Comparison of ENCODE assay signal across 8 cellular contexts in the genomic region with DNA sequence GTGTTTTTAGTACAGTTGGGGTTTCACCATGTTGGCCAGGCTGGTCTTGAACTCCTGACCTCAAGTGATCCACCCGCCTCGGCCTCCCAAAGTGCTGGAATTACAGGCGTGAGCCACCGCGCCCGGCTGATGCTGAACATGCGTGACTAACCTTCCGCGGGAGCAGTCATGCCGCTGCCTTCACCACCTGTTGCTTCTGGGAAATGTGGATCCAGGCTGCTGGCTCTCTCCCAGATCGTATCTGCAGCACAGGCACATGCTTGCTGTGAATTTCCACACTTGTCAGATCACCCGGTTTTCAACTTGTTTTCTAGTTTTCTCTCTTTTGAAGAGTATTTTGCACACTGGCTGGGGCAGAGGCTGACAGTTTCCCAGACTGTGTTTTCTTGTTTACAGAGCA.
DNase-seq lines count a peak whose midpoint lies in the region; ATAC-seq and TF ChIP-seq lines count a peak whose summit lies in the region.
"Not testable (repeated sequence)": the region's sequence is repeated elsewhere in the genome, so short reads cannot be mapped to it uniquely, and the experiment has no call there.

No MANE protein-coding gene starts in this region.

- ATAC-seq in central memory CD8-positive, alpha-beta T cell (replicated peaks; ENCODE audit: extremely low read depth, poor library complexity, severe bottlenecking), result not testable (repeated sequence)

- 78 to 82% methylated on average over 12 of the region's 12 CpGs for WGBS in thyroid gland, 2 donors

- TF ChIP-seq CTCF in CD14-positive monocyte (IDR thresholded peaks at IDR 0.05); fibroblast of lung (conservative IDR thresholded peaks at IDR 0.05 in 1 of 2, IDR thresholded peaks at IDR 0.05 in 1 of 2; ENCODE audit: low read depth in 1 of 2, low read length in 2 of 2); osteoblast (IDR thresholded peaks at IDR 0.05; ENCODE audit: extremely low read depth, low read depth, low read length); thyroid gland (IDR thresholded peaks at IDR 0.05): not testable (repeated sequence)

- H3K79me2 ChIP-seq in fibroblast of lung (ENCODE audit: control insufficient read depth, insufficient read depth, low read length); osteoblast (ENCODE audit: insufficient read depth, low read length): not testable (repeated sequence)

- H3K4me1 Mint-ChIP-seq in CD14-positive monocyte, result peaks cover 44% of the 10 kb centered on the region
- peaks cover 41% of the 10 kb centered on the region for H3K4me1 Mint-ChIP-seq in central memory CD8-positive, alpha-beta T cell

- not testable (repeated sequence) for H3K27me3 Mint-ChIP-seq in CD14-positive monocyte (ENCODE audit: low read depth in 3 of 3); central memory CD8-positive, alpha-beta T cell

- H3K36me3 Mint-ChIP-seq in CD14-positive monocyte; central memory CD8-positive, alpha-beta T cell (ENCODE audit: insufficient read depth): not testable (repeated sequence)

- not testable (repeated sequence) for H3K36me3 ChIP-seq in SJCRH30; fibroblast of lung (ENCODE audit: control insufficient read depth, insufficient read depth, low read length); osteoblast (ENCODE audit: insufficient read depth, low read length); thyroid gland

- peak overlapping the region; percentile 83 for H3K27ac ChIP-seq in SJCRH30
- not testable (repeated sequence) for H3K27ac ChIP-seq in fibroblast of lung (ENCODE audit: insufficient read depth, low read length); osteoblast (ENCODE audit: low read depth, low read length)
- H3K27ac ChIP-seq in thyroid gland, result peak overlapping the region; percentile 11 to 93 (median 46)

- H3K27me3 ChIP-seq in SJCRH30; fibroblast of lung (ENCODE audit: control insufficient read depth, insufficient read depth, low read length); osteoblast (ENCODE audit: insufficient read depth, low read length); thyroid gland: not testable (repeated sequence)

- H3K4me2 ChIP-seq in fibroblast of lung (ENCODE audit: extremely low read depth, insufficient read depth, low read length) (peak overlapping the region; percentile 13), osteoblast (ENCODE audit: insufficient read depth, low read length) (peak overlapping the region; percentile 82)

- peak overlapping the region in 1 of 2 donors; percentile 8 for H3K4me3 Mint-ChIP-seq in CD14-positive monocyte
- peak overlapping the region; percentile 77 for H3K4me3 Mint-ChIP-seq in central memory CD8-positive, alpha-beta T cell

- H3K9me3 Mint-ChIP-seq in CD14-positive monocyte; central memory CD8-positive, alpha-beta T cell: not testable (repeated sequence)

- H3K27ac Mint-ChIP-seq in CD14-positive monocyte, result peak overlapping the region in 6 of 7 donors; percentile 46 to 81 (median 60)
- H3K27ac Mint-ChIP-seq in central memory CD8-positive, alpha-beta T cell (ENCODE audit: low read depth), result not testable (repeated sequence)

- not testable (repeated sequence) for H3K9ac ChIP-seq in fibroblast of lung (ENCODE audit: insufficient read depth, low read length)

- H4K20me1 ChIP-seq in fibroblast of lung (ENCODE audit: control insufficient read depth, extremely low read depth, insufficient read depth, low read length); osteoblast (ENCODE audit: insufficient read depth, low read length): not testable (repeated sequence)

- H2AFZ ChIP-seq in fibroblast of lung (ENCODE audit: low read length); osteoblast (ENCODE audit: low read length): not testable (repeated sequence)

- H3K4me3 ChIP-seq in SJCRH30; fibroblast of lung (replicated peaks in 1 of 4; ENCODE audit: control extremely low read depth in 1 of 4, insufficient read depth in 1 of 4, low read depth in 3 of 4, low read length in 4 of 4); osteoblast (ENCODE audit: insufficient read depth, low read length); thyroid gland (replicated peaks in 1 of 3): not testable (repeated sequence)

- not testable (repeated sequence) for H3K9me3 ChIP-seq in SJCRH30 (replicated peaks); fibroblast of lung (ENCODE audit: control insufficient read depth, insufficient read depth, low read depth, low read length); osteoblast (ENCODE audit: low read depth, low read length); thyroid gland

- peaks cover 37% of the 10 kb centered on the region for H3K4me1 ChIP-seq in SJCRH30
- H3K4me1 ChIP-seq in fibroblast of lung (ENCODE audit: control insufficient read depth, extremely low read depth, insufficient read depth, low read length), result peaks cover 11% of the 10 kb centered on the region
- H3K4me1 ChIP-seq in osteoblast (ENCODE audit: insufficient read depth, low read length), result peaks cover 31% of the 10 kb centered on the region
- peaks cover 28 to 40% of the 10 kb centered on the region in 2 donors for H3K4me1 ChIP-seq in thyroid gland

- intact Hi-C loops in CD14-positive monocyte (cut with micrococcal nuclease), result loop anchor here in 1 of 2 donors (5.0 to 10.0 kb wide), 2 partner anchors 56 to 236 kb away; no protein-coding TSS in a partner anchor
- intact Hi-C loops in thyroid gland (cut with DNase I), result not testable (repeated sequence)

- not testable (repeated sequence) for TF ChIP-seq POLR2A in thyroid gland (IDR thresholded peaks at IDR 0.05)

- not testable (repeated sequence) for DNase-seq in CD14-positive monocyte (ENCODE audit: low spot score); central memory CD8-positive, alpha-beta T cell (ENCODE audit: low spot score in 2 of 2); osteoblast (ENCODE audit: insufficient read length, low spot score, missing footprints)
- DNase-seq in HK-2 (ENCODE audit: unreplicated experiment) (peak; percentile 13), SJCRH30 (peak; percentile 90 to 92), fibroblast of lung (ENCODE audit: low read depth in 2 of 2) (peak in 1 of 2 donors; percentile 51), left kidney (ENCODE audit: low read depth, low spot score) (peak; percentile 63), thyroid gland (peak; percentile 82 to 89)
